In the genomic region with DNA sequence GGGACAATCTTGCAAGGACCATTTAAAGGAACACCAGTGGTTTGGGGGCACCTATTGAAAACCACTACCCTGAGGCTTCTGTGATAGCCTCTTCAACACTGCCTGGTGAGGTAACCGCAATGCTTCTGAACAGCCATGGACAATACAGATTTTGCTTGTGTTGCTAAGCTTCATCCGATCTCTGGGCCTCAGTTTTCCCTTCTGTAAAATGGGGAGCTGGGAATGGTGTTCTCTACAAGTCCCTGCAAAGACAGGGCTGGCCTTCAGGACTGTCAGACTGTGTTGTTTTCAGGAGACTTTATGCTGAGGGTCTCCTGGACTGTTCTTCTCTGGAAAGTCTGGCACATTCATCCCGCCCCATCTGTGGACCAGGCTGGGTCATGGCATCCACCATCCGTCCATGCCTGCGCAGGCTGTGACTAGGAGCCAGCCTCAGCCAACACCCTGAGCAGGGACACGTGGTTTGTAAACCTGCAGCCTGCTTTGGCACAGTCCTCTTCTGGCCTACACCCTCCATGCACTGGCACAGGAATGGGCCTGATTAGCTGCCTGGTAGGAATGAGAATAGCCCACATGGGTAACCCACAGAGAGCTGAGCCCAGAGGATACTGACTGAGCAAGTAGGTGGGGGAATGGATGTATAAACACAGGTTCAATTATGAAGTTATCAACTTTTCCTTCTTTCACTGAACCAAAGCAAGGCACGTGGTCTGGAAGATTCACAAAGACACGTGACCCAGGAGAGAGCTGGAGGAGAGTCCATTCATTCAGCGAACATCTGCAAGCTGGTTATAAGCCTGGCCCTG, we compare ENCODE assay signal across 19 cellular contexts. TPM values are rescaled to one million over a fixed set of nuclear protein-coding genes. Genes with fewer than 3 reads are reported as not detected.
DNase-seq lines count a peak whose midpoint lies in the region; ATAC-seq, FAIRE-seq and TF ChIP-seq lines count a peak whose summit lies in the region.
"Had no signal": no experiment of that assay in that cellular context is flagged by ENCODE, and none has a peak within 500 bp of the region (broad histone marks: within the 10 kb centered on the region; RNA-seq: fewer than 3 reads in every experiment).

No MANE protein-coding gene starts in this region.

- peaks cover 20% of the 10 kb centered on the region for H3K36me3 Mint-ChIP-seq in neural crest cell (ENCODE audit: low read depth)
- H3K36me3 Mint-ChIP-seq in T-helper 17 cell (ENCODE audit: low read depth) = peaks cover 4% of the 10 kb centered on the region

- intact Hi-C loops in heart left ventricle (cut with DNase I) (no loop called here), right cardiac atrium (cut with DNase I) (no loop called here)

- peak in 3 of 4 donors; percentile 25 to 43 (median 38) for ATAC-seq in heart left ventricle
- ATAC-seq in right cardiac atrium = no peak
- no peak for ATAC-seq in T-helper 17 cell
- ATAC-seq: CD8-positive, alpha-beta T cell had no signal

- peak overlapping the region; percentile 11 for H3K27ac Mint-ChIP-seq in neural crest cell (ENCODE audit: unreplicated experiment)
- H3K27ac Mint-ChIP-seq in T-helper 17 cell = no peak overlapping the region

- H3K27ac ChIP-seq in heart left ventricle (no peak overlapping the region), right cardiac atrium (ENCODE audit: low read length) (no peak overlapping the region)
- H3K27ac ChIP-seq: BLaER1, KMS-11 had no signal

- TF ChIP-seq CTCF in heart left ventricle (IDR thresholded peaks at IDR 0.05) (no peak), bronchial epithelial cell (IDR thresholded peaks at IDR 0.05; ENCODE audit: insufficient read depth, low read length, severe bottlenecking) (no peak), neural crest cell (conservative IDR thresholded peaks at IDR 0.05) (no peak)

- no peak for TF ChIP-seq POLR2A in heart left ventricle (IDR thresholded peaks at IDR 0.05)

- H3K4me1 Mint-ChIP-seq in neural crest cell (no peaks in the 10 kb centered on the region), T-helper 17 cell (peaks cover 12% of the 10 kb centered on the region)

- peaks cover 7% of the 10 kb centered on the region for H3K9me3 Mint-ChIP-seq in neural crest cell

- FAIRE-seq in bronchial epithelial cell (lab: Jason Lieb, UNC) = peak; percentile 23
- FAIRE-seq: GM12892, GM18507 had no signal

- H3K9me3 ChIP-seq in heart left ventricle (peaks cover 0 to 15% (median 4%) of the 10 kb centered on the region in 12 donors), right cardiac atrium (ENCODE audit: control insufficient read depth, low read length) (no peaks in the 10 kb centered on the region), T-helper 17 cell (ENCODE audit: control insufficient read depth, low read length, poor library complexity, severe bottlenecking) (no peaks in the 10 kb centered on the region)

- DNase-seq in heart left ventricle = no peak
- no peak for DNase-seq in right cardiac atrium
- DNase-seq in bronchial epithelial cell (ENCODE audit: low read depth) = no peak
- DNase-seq in neural crest cell (ENCODE audit: low read depth, low spot score) = no peak
- DNase-seq in NCI-H526 (lab: John Stamatoyannopoulos, UW) = no peak
- DNase-seq in NCI-H1048 (lab: John Stamatoyannopoulos, UW) = no peak
- DNase-seq in T-helper 17 cell = no peak
- DNase-seq: Calu3, NCI-H1417 treated with DMSO at 0.1 percent for 48 hours, NCI-H187 treated with DMSO at 0.1 percent for 48 hours, NCI-H2227 treated with DMSO at 0.1 percent for 48 hours, NCI-H510A treated with DMSO at 0.1 percent for 48 hours, SIG-M5 had no signal

- H3K27me3 Mint-ChIP-seq in neural crest cell (ENCODE audit: low read depth) (no peaks in the 10 kb centered on the region), T-helper 17 cell (no peaks in the 10 kb centered on the region)

- H3K4me1 ChIP-seq in heart left ventricle (no peaks in the 10 kb centered on the region), right cardiac atrium (ENCODE audit: control insufficient read depth, insufficient read depth, low read length) (no peaks in the 10 kb centered on the region)
- H3K4me1 ChIP-seq: BLaER1 had no signal

- 89 to 95% (median 93%) methylated on average over 9 of the region's 9 CpGs for WGBS in heart left ventricle, 4 donors
- 95% methylated on average over 9 of the region's 9 CpGs for WGBS in right cardiac atrium

- H3K4me3 Mint-ChIP-seq in neural crest cell (no peak overlapping the region), T-helper 17 cell (no peak overlapping the region)
- H3K4me3 Mint-ChIP-seq: CD8-positive, alpha-beta T cell had no signal

- H3K27me3 ChIP-seq in heart left ventricle (no peaks in the 10 kb centered on the region), right cardiac atrium (ENCODE audit: control insufficient read depth, insufficient read depth) (no peaks in the 10 kb centered on the region), bronchial epithelial cell (ENCODE audit: control insufficient read depth, insufficient read depth, low read length) (no peaks in the 10 kb centered on the region)
- H3K27me3 ChIP-seq: BLaER1 had no signal

- H3K36me3 ChIP-seq in heart left ventricle (peaks cover 0 to 50% (median 14%) of the 10 kb centered on the region in 9 donors), bronchial epithelial cell (ENCODE audit: control insufficient read depth, insufficient read depth, low read length) (peaks cover 4% of the 10 kb centered on the region)

- H3K4me3 ChIP-seq in heart left ventricle (no peak overlapping the region), right cardiac atrium (ENCODE audit: low read length) (no peak overlapping the region), bronchial epithelial cell (ENCODE audit: low read depth, low read length) (no peak overlapping the region)
- H3K4me3 ChIP-seq: BLaER1 had no signal

RNA-seq across cellular contexts. Expression of a gene that starts 55.3 kb away (rescaled TPM):
- 1 to 10 TPM; 1.1 to 7.4 (median 2.0) TPM for total RNA-seq in heart left ventricle
- polyA plus RNA-seq in heart left ventricle = 1 to 10 TPM; 2.0 to 8.1 TPM
- total RNA-seq in right cardiac atrium = 1 to 10 TPM; 2.0 to 4.8 (median 3.6) TPM
- 4.5 TPM for polyA plus RNA-seq in right cardiac atrium
- total RNA-seq in bronchial epithelial cell = 0.13 TPM in 1 of 2 replicates, not detected in the other
- total RNA-seq in neural crest cell = 2.0 and 2.5 TPM in 2 replicates
- not detected for total RNA-seq in T-helper 17 cell
- total RNA-seq: A673; CD8-positive, alpha-beta T cell had no signal

RNA-seq across cellular contexts. Expression of a gene that starts 59.7 kb away (rescaled TPM):
- total RNA-seq in heart left ventricle = 10 to 100 TPM; 33.3 to 57.6 (median 46.4) TPM
- polyA plus RNA-seq in heart left ventricle = 10 to 100 TPM; 20.9 to 60.1 TPM
- total RNA-seq in right cardiac atrium = 10 to 100 TPM; 30.9 to 38.9 (median 37.0) TPM
- 25.6 TPM for polyA plus RNA-seq in right cardiac atrium
- total RNA-seq in bronchial epithelial cell = 40.1 and 61.6 TPM in 2 replicates
- total RNA-seq in neural crest cell = 58.1 and 58.8 TPM in 2 replicates
- total RNA-seq in T-helper 17 cell = 10 to 100 TPM; 34.3 to 34.7 TPM

Comparison
In these comparisons a context has a peak if more than half of its experiments do, and no peak if none do; other contexts are left out.
1. ATAC-seq: peak in heart left ventricle (3 of 4); none in right cardiac atrium (0 of 2) and T-helper 17 cell (single experiment).